Comparison of ENCODE assay signal across 9 cellular contexts in genomic region chr1:190478193-190479007, GRCh38. TPM values are rescaled to one million over a fixed set of nuclear protein-coding genes. Genes with fewer than 3 reads are reported as not detected.
DNase-seq lines count a peak whose midpoint lies in the region; ATAC-seq and TF ChIP-seq lines count a peak whose summit lies in the region.
"Had no signal": no experiment of that assay in that cellular context is flagged by ENCODE, and none has a peak within 500 bp of the region (broad histone marks: within the 10 kb centered on the region; RNA-seq: fewer than 3 reads in every experiment).

No MANE protein-coding gene starts in this region.

- no peak for TF ChIP-seq CTCF in upper lobe of right lung (IDR thresholded peaks at IDR 0.05)

- peak overlapping the region; percentile 25 for H3K4me3 ChIP-seq in upper lobe of right lung

- no peaks in the 10 kb centered on the region for H3K36me3 ChIP-seq in upper lobe of right lung

- H3K4me1 ChIP-seq in upper lobe of right lung: peaks cover 10% of the 10 kb centered on the region

- DNase-seq in NCI-H2029 treated with DMSO at 0.1 percent for 48 hours (lab: John Stamatoyannopoulos, UW): peak; percentile 2
- DNase-seq in NCI-H2029 (lab: John Stamatoyannopoulos, UW): no peak
- peak; percentile 88 for DNase-seq in NCI-H2171 treated with DMSO at 0.1 percent for 48 hours (lab: John Stamatoyannopoulos, UW)
- DNase-seq in cerebellum (ENCODE audit: low spot score): peak; percentile 48
- DNase-seq in left lobe of liver (ENCODE audit: low spot score): no peak
- DNase-seq in upper lobe of right lung: peak; percentile 60
- no peak for DNase-seq in stimulated activated CD4-positive, alpha-beta T cell treated with anti-CD3 and anti-CD28 coated beads, Interleukin-15, amount 100 ng/mL, for 24 hours
- no peak for DNase-seq in activated CD4-positive, alpha-beta T cell treated with anti-CD3 and anti-CD28 coated beads for 48 hours
- DNase-seq: activated B cell treated with CpG ODN at 0.5 μM for 24 hours had no signal

- peaks cover 23% of the 10 kb centered on the region for H3K27me3 ChIP-seq in upper lobe of right lung

- intact Hi-C loops in upper lobe of right lung (cut with DNase I): no loop called here

- no peak overlapping the region for H3K27ac ChIP-seq in upper lobe of right lung

- ATAC-seq in left lobe of liver: peak; percentile 23
- ATAC-seq in upper lobe of right lung: peak; percentile 52

- no peaks in the 10 kb centered on the region for H3K9me3 ChIP-seq in upper lobe of right lung

RNA-seq across cellular contexts. Expression of gene BRINP3, which starts 0.7 kb away (rescaled TPM):
- total RNA-seq in cerebellum: 33.2 TPM
- not detected for total RNA-seq in left lobe of liver
- 1.2 TPM for total RNA-seq in upper lobe of right lung
- total RNA-seq: activated B cell treated with CpG ODN at 0.5 μM for 24 hours had no signal

Comparison
In these comparisons a context has a peak if more than half of its experiments do, and no peak if none do; other contexts are left out.
1. DNase-seq: peak in NCI-H2029 treated with DMSO at 0.1 percent for 48 hours (single experiment), NCI-H2171 treated with DMSO at 0.1 percent for 48 hours (single experiment), cerebellum (single experiment) and upper lobe of right lung (single experiment); none in NCI-H2029 (single experiment), left lobe of liver (single experiment), stimulated activated CD4-positive, alpha-beta T cell treated with anti-CD3 and anti-CD28 coated beads, Interleukin-15, amount 100 ng/mL, for 24 hours (single experiment) and activated CD4-positive, alpha-beta T cell treated with anti-CD3 and anti-CD28 coated beads for 48 hours (single experiment).
2. RNA of gene BRINP3, which starts 0.7 kb away (total RNA-seq): 33.2 TPM in cerebellum (single experiment); 1.2 TPM in upper lobe of right lung (single experiment) and not detected in left lobe of liver (single experiment); every median in the first group is over 10 times any median in the second.